In the genomic region with DNA sequence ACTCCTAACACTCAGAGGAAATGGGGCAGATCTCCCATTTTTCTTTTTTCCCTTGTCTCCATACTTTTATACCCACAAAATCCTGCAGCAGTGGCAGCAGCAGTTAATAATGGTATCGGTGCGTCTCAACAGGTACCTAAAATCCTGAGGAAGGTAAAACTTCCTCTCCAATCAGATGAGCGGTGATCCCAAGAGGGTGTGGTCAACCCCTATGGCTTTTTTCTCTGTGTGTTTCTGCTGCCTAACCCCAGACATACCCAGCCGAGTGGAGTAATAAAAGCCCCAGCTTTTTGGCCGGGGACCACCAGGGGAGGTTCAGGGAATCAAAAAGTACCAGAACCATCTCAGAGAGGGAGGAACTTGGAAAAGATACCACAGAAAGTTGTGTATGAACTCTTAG, we compare ENCODE assay signal across 17 cellular contexts.
"Had no signal": no experiment of that assay in that cellular context is flagged by ENCODE, and none has a peak within 500 bp of the region (broad histone marks: within the 10 kb centered on the region; RNA-seq: fewer than 3 reads in every experiment).

No MANE protein-coding gene starts in this region.

- H3K27me3 ChIP-seq: gastrocnemius medialis, heart right ventricle, pancreas, SJSA1, tibial artery had no signal

- H3K27ac Mint-ChIP-seq: activated CD4-positive, alpha-beta memory T cell treated with anti-CD3 and anti-CD28 coated beads for 36 hours; activated naive CD8-positive, alpha-beta T cell; stimulated activated effector memory CD8-positive, alpha-beta T cell treated with anti-CD3 and anti-CD28 coated beads, Interleukin-12 subunit alpha, Interleukin-12 subunit beta, amount 100 ng/mL, for 72 hours; T-helper 2 cell treated with Interferon-gamma antibody and Interleukin-4, amounts not matched to agents 5 μg/mL and 100 μg/mL, for 36 hours had no signal

- H3K4me3 ChIP-seq: gastrocnemius medialis, heart right ventricle, lung, pancreas, SJSA1, smooth muscle cell, tibial artery had no signal

- DNase-seq: activated CD4-positive, alpha-beta memory T cell treated with anti-CD3 and anti-CD28 coated beads for 36 hours; activated gamma-delta T cell; activated T-cell treated with anti-CD3 and anti-CD28 coated beads, Interleukin-2, amount 50 U/mL, for 48 hours; anterior cingulate cortex; gastrocnemius medialis; heart right ventricle; left cardiac atrium; pancreas; SW 1271; tibial artery had no signal

- H3K9me3 ChIP-seq: gastrocnemius medialis, heart right ventricle, pancreas, SJSA1, tibial artery had no signal

- H3K9me3 Mint-ChIP-seq: activated CD4-positive, alpha-beta memory T cell treated with anti-CD3 and anti-CD28 coated beads for 36 hours; neural crest cell; stimulated activated effector memory CD8-positive, alpha-beta T cell treated with anti-CD3 and anti-CD28 coated beads, Interleukin-12 subunit alpha, Interleukin-12 subunit beta, amount 100 ng/mL, for 72 hours; T-helper 2 cell treated with Interferon-gamma antibody and Interleukin-4, amounts not matched to agents 5 μg/mL and 100 μg/mL, for 36 hours had no signal

- H3K4me1 ChIP-seq: gastrocnemius medialis had no signal

- H3K4me1 Mint-ChIP-seq: neural crest cell had no signal

- H3K27ac ChIP-seq: gastrocnemius medialis, heart right ventricle, tibial artery had no signal

- H3K27me3 Mint-ChIP-seq: activated CD4-positive, alpha-beta memory T cell treated with anti-CD3 and anti-CD28 coated beads for 36 hours; activated naive CD8-positive, alpha-beta T cell had no signal

- H3K4me3 Mint-ChIP-seq: activated CD4-positive, alpha-beta memory T cell treated with anti-CD3 and anti-CD28 coated beads for 36 hours; activated naive CD8-positive, alpha-beta T cell; neural crest cell; stimulated activated effector memory CD8-positive, alpha-beta T cell treated with anti-CD3 and anti-CD28 coated beads, Interleukin-12 subunit alpha, Interleukin-12 subunit beta, amount 100 ng/mL, for 72 hours; T-helper 2 cell treated with Interferon-gamma antibody and Interleukin-4, amounts not matched to agents 5 μg/mL and 100 μg/mL, for 36 hours had no signal

- ATAC-seq: gastrocnemius medialis; heart right ventricle; left cardiac atrium; pancreas; stimulated activated effector memory CD8-positive, alpha-beta T cell treated with anti-CD3 and anti-CD28 coated beads, Interleukin-12 subunit alpha, Interleukin-12 subunit beta, amount 100 ng/mL, for 72 hours had no signal
